11 cellular contexts compared by ENCODE assay signal in genomic region chrX:120109378-120109777, GRCh38. TPM values are rescaled to one million over a fixed set of nuclear protein-coding genes. Genes with fewer than 3 reads are reported as not detected.
"Had no signal": no experiment of that assay in that cellular context is flagged by ENCODE, and none has a peak within 500 bp of the region (broad histone marks: within the 10 kb centered on the region; RNA-seq: fewer than 3 reads in every experiment).

No MANE protein-coding gene starts in this region.

- H3K4me3 ChIP-seq: K562 had no signal

- FAIRE-seq: HepG2, HTR-8/SVneo, K562 had no signal

- ATAC-seq: HepG2, K562 had no signal

- H3K9ac ChIP-seq: KMS-11 had no signal

- H3K27ac ChIP-seq: HL-60, KMS-11 had no signal

- H3K4me2 ChIP-seq: KMS-11 had no signal

- DNase-seq: IMR-90, KBM-7, KG1 had no signal

RNA-seq across cellular contexts. Expression of gene RHOXF1, which starts 6.3 kb away (rescaled TPM):
- total RNA-seq: HepG2, HT-29, HT1080, IMR-90, K562 had no signal
- polyA plus RNA-seq: HepG2, IgD-negative memory B cell, IMR-90 had no signal

RNA-seq across cellular contexts. Expression of gene RHOXF2B, which starts 31.9 kb away (rescaled TPM):
- total RNA-seq: HepG2, HT-29, HT1080, IMR-90 had no signal
- polyA plus RNA-seq: HepG2, IgD-negative memory B cell, IMR-90 had no signal

RNA-seq across cellular contexts. Expression of gene RHOXF2, which starts 49.0 kb away (rescaled TPM):
- total RNA-seq: HepG2, HT-29, HT1080, IMR-90 had no signal
- polyA plus RNA-seq: HepG2, IgD-negative memory B cell, IMR-90 had no signal
